ENCODE assay signal across 1 cellular context in genomic region chr11:46987183-46987582, GRCh38.
TF ChIP-seq lines count a peak whose summit lies in the region.

No MANE protein-coding gene starts in this region.

TF ChIP-seq in GM23338, 12 proteins besides CTCF, POLR2A, EP300 and RAD21 (continued from another document):
- TF ChIP-seq ZNF462 (CRISPR knock-in tag; IDR thresholded peaks at IDR 0.05) (no peak), EZH2phosphoT487 (IDR thresholded peaks at IDR 0.05; ENCODE audit: unreplicated experiment) (no peak)
TF ChIP-seq in GM23338: peak in this region for 0.
